21 cellular contexts compared by ENCODE assay signal in genomic region chr4:152806492-152807125, GRCh38. TPM values are rescaled to one million over a fixed set of nuclear protein-coding genes. Genes with fewer than 3 reads are reported as not detected.
DNase-seq lines count a peak whose midpoint lies in the region; ATAC-seq, FAIRE-seq and TF ChIP-seq lines count a peak whose summit lies in the region.
"Had no signal": no experiment of that assay in that cellular context is flagged by ENCODE, and none has a peak within 500 bp of the region (broad histone marks: within the 10 kb centered on the region; RNA-seq: fewer than 3 reads in every experiment).

No MANE protein-coding gene starts in this region.

- H3K27ac ChIP-seq in HL-60 (replicated peaks) (peak overlapping the region; percentile 11; the same call in 1 of the 2 replicates), heart right ventricle (no peak overlapping the region)
- H3K27ac ChIP-seq: body of pancreas, coronary artery, left ventricle myocardium inferior had no signal

- H3K9me3 ChIP-seq in heart right ventricle, result peaks cover 0 to 3% (median 0%) of the 10 kb centered on the region in 11 donors
- H3K9me3 ChIP-seq: body of pancreas, left ventricle myocardium inferior had no signal

- no peaks in the 10 kb centered on the region for H3K27me3 Mint-ChIP-seq in central memory CD8-positive, alpha-beta T cell
- H3K27me3 Mint-ChIP-seq in natural killer cell treated with Interleukin-12 subunit alpha and Interleukin-12 subunit beta and Interleukin-15 and Interleukin-18, amount 100 ng/mL, for 72 hours, result no peaks in the 10 kb centered on the region
- H3K27me3 Mint-ChIP-seq: activated CD4-positive, alpha-beta T cell treated with anti-CD3 and anti-CD28 coated beads, Interleukin-2, amount 10 ng/mL, durations not matched to agents 7 days and 5 days had no signal

- peak; percentile 76 for FAIRE-seq in D721Med (lab: Jason Lieb, UNC)

- H3K36me3 ChIP-seq in heart right ventricle, result no peaks in the 10 kb centered on the region
- H3K36me3 ChIP-seq: left ventricle myocardium inferior had no signal

- peak overlapping the region; percentile 16 for H3K27ac Mint-ChIP-seq in central memory CD8-positive, alpha-beta T cell (ENCODE audit: low read depth)
- peak overlapping the region in 1 of 2 donors; percentile 65 for H3K27ac Mint-ChIP-seq in natural killer cell treated with Interleukin-12 subunit alpha and Interleukin-12 subunit beta and Interleukin-15 and Interleukin-18, amount 100 ng/mL, for 72 hours
- H3K27ac Mint-ChIP-seq: activated CD4-positive, alpha-beta T cell treated with anti-CD3 and anti-CD28 coated beads, Interleukin-2, amount 10 ng/mL, durations not matched to agents 7 days and 5 days had no signal

- no peaks in the 10 kb centered on the region for H3K9me3 Mint-ChIP-seq in central memory CD8-positive, alpha-beta T cell
- no peaks in the 10 kb centered on the region for H3K9me3 Mint-ChIP-seq in natural killer cell treated with Interleukin-12 subunit alpha and Interleukin-12 subunit beta and Interleukin-15 and Interleukin-18, amount 100 ng/mL, for 72 hours

- H3K27me3 ChIP-seq in HL-60 (ENCODE audit: insufficient read depth, poor library complexity, severe bottlenecking), result no peaks in the 10 kb centered on the region
- no peaks in the 10 kb centered on the region for H3K27me3 ChIP-seq in heart right ventricle
- H3K27me3 ChIP-seq: body of pancreas had no signal

- 88 to 95% methylated on average over 3 of the region's 3 CpGs for WGBS in heart right ventricle, 2 donors

- H3K4me3 ChIP-seq in HL-60 (replicated peaks; ENCODE audit: insufficient read depth, low read length) (no peak overlapping the region), heart right ventricle (no peak overlapping the region)
- H3K4me3 ChIP-seq: body of pancreas, coronary artery, left ventricle myocardium inferior had no signal

- DNase-seq in D721Med (ENCODE audit: insufficient read length, low spot score), result no peak
- no peak for DNase-seq in HL-60 (ENCODE audit: low read depth in 1 of 2, low spot score in 1 of 2)
- DNase-seq in central memory CD8-positive, alpha-beta T cell (ENCODE audit: low spot score in 2 of 2), result no peak
- DNase-seq in natural killer cell treated with Interleukin-12 subunit alpha and Interleukin-12 subunit beta and Interleukin-15 and Interleukin-18, amount 100 ng/mL, for 72 hours (ENCODE audit: low spot score), result no peak
- DNase-seq in heart right ventricle, result no peak
- DNase-seq in foreskin melanocyte, result no peak
- DNase-seq: activated CD4-positive, alpha-beta T cell treated with anti-CD3 and anti-CD28 coated beads, Interleukin-2, amount 10 ng/mL, durations not matched to agents 7 days and 5 days; activated naive CD4-positive, alpha-beta T cell treated with anti-CD3 and anti-CD28 coated beads, Interleukin-2, amount 50 U/mL, for 16 hours; activated T-cell treated with anti-CD3 and anti-CD28 coated beads for 4 hours; body of pancreas; KG1; left ventricle myocardium inferior; NCI-H1092 treated with DMSO at 0.1 percent for 48 hours; NCI-H2029 treated with DMSO at 0.1 percent for 48 hours; NCI-H446 treated with DMSO at 0.1 percent for 48 hours; NK-92 treated with Interleukin-12 subunit alpha and Interleukin-12 subunit beta, amount 100 ng/mL, for 24 hours; occipital lobe; retina had no signal

- no peak for ATAC-seq in central memory CD8-positive, alpha-beta T cell (replicated peaks; ENCODE audit: extremely low read depth, poor library complexity, severe bottlenecking)
- no peak for ATAC-seq in natural killer cell treated with Interleukin-12 subunit alpha and Interleukin-12 subunit beta and Interleukin-15 and Interleukin-18, amount 100 ng/mL, for 72 hours
- no peak for ATAC-seq in HG03175 (IDR thresholded peaks at IDR 0.05; ENCODE audit: unreplicated experiment)
- no peak for ATAC-seq in heart right ventricle
- ATAC-seq: body of pancreas had no signal

- no peak for TF ChIP-seq CTCF in D721Med (IDR thresholded peaks at IDR 0.05; ENCODE audit: insufficient read depth, missing control alignments)
- TF ChIP-seq CTCF in HL-60 (IDR thresholded peaks at IDR 0.05; ENCODE audit: insufficient read depth, low read length), result no peak
- no peak for TF ChIP-seq CTCF in heart right ventricle (IDR thresholded peaks at IDR 0.05)

- peaks cover 0 to 19% (median 15%) of the 10 kb centered on the region in 9 donors for H3K4me1 ChIP-seq in heart right ventricle

- H3K4me1 Mint-ChIP-seq in central memory CD8-positive, alpha-beta T cell, result peaks cover 33% of the 10 kb centered on the region
- peaks cover 23 to 30% of the 10 kb centered on the region in 2 donors for H3K4me1 Mint-ChIP-seq in natural killer cell treated with Interleukin-12 subunit alpha and Interleukin-12 subunit beta and Interleukin-15 and Interleukin-18, amount 100 ng/mL, for 72 hours (ENCODE audit: low read depth in 2 of 2)

- intact Hi-C loops in heart right ventricle (cut with DNase I), result no loop called here

- no peaks in the 10 kb centered on the region for H3K36me3 Mint-ChIP-seq in central memory CD8-positive, alpha-beta T cell (ENCODE audit: insufficient read depth)
- no peaks in the 10 kb centered on the region for H3K36me3 Mint-ChIP-seq in natural killer cell treated with Interleukin-12 subunit alpha and Interleukin-12 subunit beta and Interleukin-15 and Interleukin-18, amount 100 ng/mL, for 72 hours

- H3K4me3 Mint-ChIP-seq in central memory CD8-positive, alpha-beta T cell, result no peak overlapping the region
- peak overlapping the region; percentile 75 for H3K4me3 Mint-ChIP-seq in natural killer cell treated with Interleukin-12 subunit alpha and Interleukin-12 subunit beta and Interleukin-15 and Interleukin-18, amount 100 ng/mL, for 72 hours
- H3K4me3 Mint-ChIP-seq: activated CD4-positive, alpha-beta T cell treated with anti-CD3 and anti-CD28 coated beads, Interleukin-2, amount 10 ng/mL, durations not matched to agents 7 days and 5 days had no signal

RNA-seq across cellular contexts. Expression of gene ARFIP1, which starts 26.9 kb away (rescaled TPM):
- 10 to 100 TPM; 17.8 to 21.0 TPM for total RNA-seq in natural killer cell treated with Interleukin-12 subunit alpha and Interleukin-12 subunit beta and Interleukin-15 and Interleukin-18, amount 100 ng/mL, for 72 hours
- total RNA-seq in heart right ventricle, result 10 to 100 TPM; 11.3 to 18.7 (median 14.9) TPM
- 10 to 100 TPM in 1 of 2 donors, 1 to 10 TPM in 1; 7.4 to 17.6 TPM for polyA plus RNA-seq in heart right ventricle

RNA-seq across cellular contexts. Expression of gene TIGD4, which starts 27.1 kb away (rescaled TPM):
- under 1 TPM; 0.36 to 0.45 TPM for total RNA-seq in natural killer cell treated with Interleukin-12 subunit alpha and Interleukin-12 subunit beta and Interleukin-15 and Interleukin-18, amount 100 ng/mL, for 72 hours
- under 1 TPM; 0.12 to 0.44 (median 0.20) TPM for total RNA-seq in heart right ventricle
- under 1 TPM; 0.14 to 0.15 TPM for polyA plus RNA-seq in heart right ventricle
- polyA plus RNA-seq: GM23248 had no signal
